8 cellular contexts compared by ENCODE assay signal in the genomic region with DNA sequence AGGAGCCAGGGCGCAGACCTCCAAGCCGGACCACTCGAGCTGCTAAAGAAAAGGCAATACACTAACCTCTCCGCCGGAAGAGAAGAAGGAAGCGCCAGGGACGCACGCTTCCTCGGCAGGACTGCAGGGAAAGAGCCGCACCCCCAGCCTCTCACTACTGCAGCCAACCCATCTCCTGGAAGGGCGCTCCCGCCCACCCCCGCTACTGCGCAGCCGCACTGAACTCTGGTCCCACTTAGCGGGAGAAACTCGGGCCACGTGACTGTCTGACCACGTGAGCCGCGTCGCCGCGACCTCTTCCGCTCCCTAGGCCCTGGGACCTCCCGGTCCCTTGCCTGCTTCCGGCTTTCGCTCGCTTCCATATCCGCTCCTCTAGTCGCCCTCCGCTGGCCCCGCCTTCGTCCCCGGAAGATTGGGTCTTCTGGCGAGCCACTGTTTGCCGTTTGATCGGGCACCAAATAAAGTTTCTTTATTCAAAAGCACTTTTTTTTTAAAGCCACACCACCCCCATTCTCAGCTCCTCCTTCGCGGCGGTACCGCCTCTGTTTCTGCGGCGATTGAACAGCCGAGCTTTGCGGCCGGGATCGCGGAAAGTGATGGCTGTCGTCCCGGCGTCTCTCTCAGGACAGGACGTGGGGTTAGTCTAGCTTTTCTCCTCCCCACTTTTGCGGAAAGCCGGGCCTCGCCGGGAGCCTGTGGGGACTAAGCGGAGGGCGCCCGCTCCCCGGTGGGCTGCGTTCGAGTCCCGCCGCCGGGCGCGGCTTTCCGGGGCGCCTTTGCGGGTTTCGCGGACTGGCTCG.
A peak's percentile ranks its signal among the peaks of the same experiment; 100 is the strongest.
DNase-seq lines count a peak whose midpoint lies in the region; ATAC-seq and FAIRE-seq lines count a peak whose summit lies in the region.

A gene with protein sequence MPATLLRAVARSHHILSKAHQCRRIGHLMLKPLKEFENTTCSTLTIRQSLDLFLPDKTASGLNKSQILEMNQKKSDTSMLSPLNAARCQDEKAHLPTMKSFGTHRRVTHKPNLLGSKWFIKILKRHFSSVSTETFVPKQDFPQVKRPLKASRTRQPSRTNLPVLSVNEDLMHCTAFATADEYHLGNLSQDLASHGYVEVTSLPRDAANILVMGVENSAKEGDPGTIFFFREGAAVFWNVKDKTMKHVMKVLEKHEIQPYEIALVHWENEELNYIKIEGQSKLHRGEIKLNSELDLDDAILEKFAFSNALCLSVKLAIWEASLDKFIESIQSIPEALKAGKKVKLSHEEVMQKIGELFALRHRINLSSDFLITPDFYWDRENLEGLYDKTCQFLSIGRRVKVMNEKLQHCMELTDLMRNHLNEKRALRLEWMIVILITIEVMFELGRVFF (minus strand): TSS at position 177 of the 800 bp plus-strand sequence. CDS start 6,315 bp downstream, outside the sequence.

- peaks cover 21 to 48% of the 10 kb centered on the region in 2 donors for H3K4me1 Mint-ChIP-seq in effector memory CD8-positive, alpha-beta T cell (ENCODE audit: low read depth in 2 of 2)

- FAIRE-seq in HTR-8/SVneo (lab: Jason Lieb, UNC) = peak; percentile 81

- peak; percentile 96 for ATAC-seq in GM21367 (IDR thresholded peaks at IDR 0.05; ENCODE audit: unreplicated experiment)
- peak; percentile 93 for ATAC-seq in effector memory CD8-positive, alpha-beta T cell (replicated peaks)

- DNase-seq in COLO829 (ENCODE audit: low spot score) (peak; percentile 94), HTR-8/SVneo (ENCODE audit: insufficient read length, low spot score) (peak; percentile 97), NOMO-1 treated with dmso at 0.1 percent for 144 hours (lab: John Stamatoyannopoulos, UW; ENCODE audit: unreplicated experiment) (peak; percentile 100), medulla oblongata (ENCODE audit: extremely low spot score) (peak; percentile 100)
- peak; percentile 92 to 99 (median 97) for DNase-seq in activated CD8-positive, alpha-beta memory T cell treated with anti-CD3 and anti-CD28 coated beads for 48 hours (ENCODE audit: low read depth in 2 of 3, low spot score in 2 of 3)
- peak; percentile 97 to 98 (median 97) for DNase-seq in effector memory CD8-positive, alpha-beta T cell
- peak; percentile 99 for DNase-seq in stimulated activated CD8-positive, alpha-beta memory T cell treated with anti-CD3 and anti-CD28 coated beads, Interleukin-12 subunit alpha, Interleukin-12 subunit beta, amount 100 ng/mL, for 1 hour (ENCODE audit: low read depth)

- no peaks in the 10 kb centered on the region for H3K27me3 Mint-ChIP-seq in effector memory CD8-positive, alpha-beta T cell

- H3K27ac Mint-ChIP-seq in effector memory CD8-positive, alpha-beta T cell = peak within 1 kb of the TSS; percentile 93 to 96

- peak within 1 kb of the TSS; percentile 84 to 95 for H3K4me3 Mint-ChIP-seq in effector memory CD8-positive, alpha-beta T cell

- H3K36me3 Mint-ChIP-seq in effector memory CD8-positive, alpha-beta T cell (ENCODE audit: insufficient read depth) = peaks cover 18% of the 10 kb centered on the region

- no peaks in the 10 kb centered on the region for H3K9me3 Mint-ChIP-seq in effector memory CD8-positive, alpha-beta T cell

Comparison
In these comparisons a context has a peak if more than half of its experiments do, and no peak if none do; other contexts are left out.
1. Peak in every context shown above with its lines: DNase-seq and ATAC-seq.